Comparison of ENCODE assay signal across 18 cellular contexts in the genomic region with DNA sequence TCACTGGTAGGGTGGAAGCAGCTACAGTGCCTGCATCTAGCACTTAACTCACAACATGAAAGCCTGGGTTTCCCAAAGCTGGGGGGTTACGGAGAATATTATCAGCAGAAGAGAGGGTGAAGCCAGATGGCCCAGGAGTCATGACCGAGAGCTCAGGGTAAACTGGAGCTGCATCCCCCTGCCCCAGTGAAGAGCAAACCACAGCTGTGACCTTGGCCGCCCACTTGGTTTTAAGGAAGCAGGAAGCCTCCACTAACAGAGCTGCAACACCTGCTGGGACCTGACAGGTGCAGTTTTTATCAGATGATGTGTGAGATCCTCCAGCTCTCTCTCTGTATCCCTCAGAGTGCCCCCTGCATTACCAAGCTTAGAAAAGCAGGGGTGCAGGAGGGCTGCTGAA. TPM values are rescaled to one million over a fixed set of nuclear protein-coding genes. Genes with fewer than 3 reads are reported as not detected.
DNase-seq lines count a peak whose midpoint lies in the region; ATAC-seq and TF ChIP-seq lines count a peak whose summit lies in the region.
"Had no signal": no experiment of that assay in that cellular context is flagged by ENCODE, and none has a peak within 500 bp of the region (broad histone marks: within the 10 kb centered on the region; RNA-seq: fewer than 3 reads in every experiment).

No MANE protein-coding gene starts in this region.

- CTCF ChIA-PET in CD4-positive, alpha-beta memory T cell (lab: Charles Lee; ENCODE audit: partially characterized antibody): interaction anchor here (0.5 to 10.7 kb wide), 3 partner anchors 9 to 98 kb away, joined by 3 to 394 read pairs (median 4); no protein-coding TSS in a partner anchor
- CTCF ChIA-PET in IMR-90 (lab: Yijun Ruan, JAX) (no interaction called here), mammary epithelial cell (lab: Charles Lee; ENCODE audit: low non-redundant PET) (interaction anchor here (0.6 kb wide), 1 partner anchor 15 kb away, joined by 6 read pairs; no protein-coding TSS in a partner anchor)

- peaks cover 16 to 24% (median 21%) of the 10 kb centered on the region in 4 donors for H3K4me1 Mint-ChIP-seq in CD4-positive, alpha-beta memory T cell

- WGBS in IMR-90 (ENCODE audit: extremely low coverage in 2 of 2, insufficient read length in 1 of 2), 2 experiments: no CpG with 5 or more reads among the region's 3 CpGs
- WGBS in mammary epithelial cell (ENCODE audit: low coverage, missing lambda C conversion rate): 97% methylated on average over 3 of the region's 3 CpGs
- WGBS in heart left ventricle, 4 donors: 89 to 100% (median 95%) methylated on average over 3 of the region's 3 CpGs

- TF ChIP-seq RAD21 in IMR-90 (IDR thresholded peaks at IDR 0.05; ENCODE audit: low read length): no peak

- H3K9ac ChIP-seq in IMR-90 (ENCODE audit: low read depth, low read length): no peak overlapping the region
- no peak overlapping the region for H3K9ac ChIP-seq in mammary epithelial cell (ENCODE audit: insufficient read depth, low read length)

- H3K79me1 ChIP-seq in IMR-90 (ENCODE audit: low read depth in 1 of 2, low read length in 2 of 2): peaks cover 0 to 12% of the 10 kb centered on the region in 2 experiments; a peak in 2 of 4 replicates

- dilution Hi-C loops in IMR-90 (cut with HindIII; ENCODE audit: low sequenced_read_pairs, unreplicated experiment): no loop called here
- dilution Hi-C loops in mammary epithelial cell (cut with HindIII; ENCODE audit: low sequenced_read_pairs): loop anchor here (5.0 kb wide), 1 partner anchor 63 kb away; no protein-coding TSS in a partner anchor

- no peak overlapping the region for H2AK9ac ChIP-seq in IMR-90 (replicated peaks; ENCODE audit: low read depth, low read length, poor library complexity)

- DNase-seq in CD4-positive, alpha-beta memory T cell: no peak
- DNase-seq in IMR-90: no peak
- no peak for DNase-seq in mammary epithelial cell
- peak; percentile 65 for DNase-seq in myocyte (ENCODE audit: low read depth)
- no peak for DNase-seq in right atrium auricular region (ENCODE audit: low spot score)
- DNase-seq in heart left ventricle: no peak
- DNase-seq in SW 1271 (lab: John Stamatoyannopoulos, UW): no peak
- DNase-seq: activated CD4-positive, alpha-beta T cell treated with anti-CD3 and anti-CD28 coated beads, Interleukin-2, amount 50 U/mL, for 48 hours; activated effector memory CD4-positive, alpha-beta T cell treated with anti-CD3 and anti-CD28 coated beads, Interleukin-2, amount 50 U/mL, for 16 hours; aorta; DND-41; dorsolateral prefrontal cortex; MV-4-11; NCI-H226; occipital lobe; stimulated activated CD4-positive, alpha-beta T cell treated with anti-CD3 and anti-CD28 coated beads, Interleukin-15, amount 100 ng/mL, for 24 hours; thyroid gland had no signal

- H3K27ac ChIP-seq in CD4-positive, alpha-beta memory T cell (ENCODE audit: low read depth, low read length): no peak overlapping the region
- H3K27ac ChIP-seq in IMR-90 (ENCODE audit: insufficient read depth, low read length): no peak overlapping the region
- H3K27ac ChIP-seq in mammary epithelial cell (ENCODE audit: insufficient read depth, low read depth, low read length): peak overlapping the region; percentile 93
- H3K27ac ChIP-seq in right atrium auricular region: no peak overlapping the region
- peak overlapping the region in 1 of 12 donors; percentile 5 for H3K27ac ChIP-seq in heart left ventricle
- H3K27ac ChIP-seq: dorsolateral prefrontal cortex, thyroid gland had no signal

- H2BK15ac ChIP-seq in IMR-90 (ENCODE audit: low read depth, low read length): no peak overlapping the region

- BruUV-seq in IMR-90 (replicated peaks; lab: Mats Ljungman, UMichigan) (no TSS peak), mammary epithelial cell (replicated peaks; lab: Mats Ljungman, UMichigan) (no TSS peak)

- no peaks in the 10 kb centered on the region for H3K79me2 ChIP-seq in mammary epithelial cell (ENCODE audit: insufficient read depth, low read length)

- H3K4me2 ChIP-seq in IMR-90 (ENCODE audit: low read depth, low read length): no peak overlapping the region
- H3K4me2 ChIP-seq in mammary epithelial cell (ENCODE audit: insufficient read depth, low read depth, low read length): no peak overlapping the region

- H3K4me1 ChIP-seq in CD4-positive, alpha-beta memory T cell (ENCODE audit: insufficient read depth, low read length): peaks cover 5% of the 10 kb centered on the region
- peaks cover 7% of the 10 kb centered on the region; the same call in 1 of the 2 replicates for H3K4me1 ChIP-seq in IMR-90 (ENCODE audit: control insufficient read depth, insufficient read depth, low read length)
- peaks cover 63% of the 10 kb centered on the region for H3K4me1 ChIP-seq in mammary epithelial cell (ENCODE audit: insufficient read depth, low read length)
- H3K4me1 ChIP-seq in right atrium auricular region: peaks cover 0 to 19% of the 10 kb centered on the region in 2 donors
- peaks cover 0 to 27% (median 2%) of the 10 kb centered on the region in 12 donors for H3K4me1 ChIP-seq in heart left ventricle
- H3K4me1 ChIP-seq: thyroid gland had no signal

- no peak overlapping the region for H2BK5ac ChIP-seq in IMR-90 (ENCODE audit: low read depth, low read length, poor library complexity, severe bottlenecking)

- H3K56ac ChIP-seq in IMR-90 (ENCODE audit: extremely low read depth, insufficient read depth, low read length): no peak overlapping the region

- H3K36me3 Mint-ChIP-seq in CD4-positive, alpha-beta memory T cell: peaks cover 35 to 57% of the 10 kb centered on the region in 2 donors

- H2BK120ac ChIP-seq in IMR-90 (ENCODE audit: low read depth, low read length): no peak overlapping the region

- H2BK20ac ChIP-seq in IMR-90 (ENCODE audit: low read depth, low read length): no peak overlapping the region

- no peak overlapping the region for H4K91ac ChIP-seq in IMR-90 (ENCODE audit: insufficient read depth, low read depth, low read length)

- H3K27me3 Mint-ChIP-seq in CD4-positive, alpha-beta memory T cell: no peaks in the 10 kb centered on the region

- ATAC-seq in IMR-90 (ENCODE audit: low read depth) (no peak), heart left ventricle (no peak), GM18861 (IDR thresholded peaks at IDR 0.05; ENCODE audit: unreplicated experiment) (no peak)

- in situ Hi-C loops in IMR-90 (cut with MboI; ENCODE audit: low sequenced_read_pairs): loop anchor here (5.0 to 25.0 kb wide), 3 partner anchors 103 to 473 kb away; partner anchors contain the start of genes EIF3M and PRRG4
- in situ Hi-C loops in mammary epithelial cell (cut with MboI; ENCODE audit: low sequenced_read_pairs in 2 of 2): loop anchor here in 1 of 2 donors (5.0 to 25.0 kb wide), 2 partner anchors 98 to 248 kb away; no protein-coding TSS in a partner anchor

- H4K20me1 ChIP-seq in IMR-90 (ENCODE audit: insufficient read depth, low read length) (no peaks in the 10 kb centered on the region), mammary epithelial cell (ENCODE audit: insufficient read depth, low read length) (no peaks in the 10 kb centered on the region)

- POLR2A ChIA-PET in CD4-positive, alpha-beta memory T cell (lab: Charles Lee; ENCODE audit: partially characterized antibody): interaction anchor here (1.1 kb wide), 1 partner anchor 21 kb away, joined by 3 read pairs; the partner anchor contains the start of gene TCP11L1
- POLR2A ChIA-PET in IMR-90 (lab: Charles Lee; ENCODE audit: unreplicated experiment): no interaction called here

- H3K14ac ChIP-seq in IMR-90 (replicated peaks; ENCODE audit: low read depth, low read length): no peak overlapping the region

- peaks cover 15% of the 10 kb centered on the region; the same call in 1 of the 2 replicates for H3K9me1 ChIP-seq in IMR-90 (ENCODE audit: insufficient read depth, low read length)

- no peak overlapping the region for H2AFZ ChIP-seq in IMR-90 (replicated peaks; ENCODE audit: low read length, poor library complexity)
- H2AFZ ChIP-seq in mammary epithelial cell (ENCODE audit: low read depth, low read length): no peak overlapping the region

- TF ChIP-seq CTCF in IMR-90 (conservative IDR thresholded peaks at IDR 0.05; ENCODE audit: low read depth, low read length) (no peak), mammary epithelial cell (conservative IDR thresholded peaks at IDR 0.05 in 1 of 2, IDR thresholded peaks at IDR 0.05 in 1 of 2; ENCODE audit: extremely low read depth in 1 of 2, insufficient read depth in 1 of 2, low read depth in 1 of 2, low read length in 2 of 2) (no peak), right atrium auricular region (IDR thresholded peaks at IDR 0.05) (no peak), heart left ventricle (IDR thresholded peaks at IDR 0.05) (no peak)

- peaks cover 30% of the 10 kb centered on the region for H3K36me3 ChIP-seq in CD4-positive, alpha-beta memory T cell (ENCODE audit: insufficient read depth, low read length)
- H3K36me3 ChIP-seq in IMR-90 (ENCODE audit: control insufficient read depth, insufficient read depth, low read length) (peaks cover 27% of the 10 kb centered on the region), mammary epithelial cell (ENCODE audit: insufficient read depth, low read length) (peaks cover 15% of the 10 kb centered on the region), right atrium auricular region (peaks cover 51% of the 10 kb centered on the region), heart left ventricle (peaks cover 0 to 77% (median 68%) of the 10 kb centered on the region in 9 donors)

- H4K5ac ChIP-seq in IMR-90 (ENCODE audit: low read depth, low read length): no peak overlapping the region

- TF ChIP-seq POLR2A in IMR-90 (IDR thresholded peaks at IDR 0.05; ENCODE audit: low read depth, low read length): no peak
- TF ChIP-seq POLR2A in heart left ventricle (IDR thresholded peaks at IDR 0.05): no peak

- no peak overlapping the region for H3K18ac ChIP-seq in IMR-90 (ENCODE audit: low read depth, low read length)

- H3K27ac Mint-ChIP-seq in CD4-positive, alpha-beta memory T cell: peak overlapping the region in 5 of 7 donors; percentile 15 to 86 (median 52)

- no peak overlapping the region for H3K23ac ChIP-seq in IMR-90 (ENCODE audit: low read depth, low read length)

- H2AK5ac ChIP-seq in IMR-90 (ENCODE audit: low read depth, low read length): no peak overlapping the region

- H4K8ac ChIP-seq in IMR-90 (ENCODE audit: low read depth in 2 of 2, low read length in 2 of 2): no peak overlapping the region

- no peaks in the 10 kb centered on the region for H3K9me3 ChIP-seq in CD4-positive, alpha-beta memory T cell (ENCODE audit: control insufficient read depth in 1 of 2, low read length in 2 of 2)
- H3K9me3 ChIP-seq in IMR-90 (ENCODE audit: control insufficient read depth, insufficient read depth, low read length): no peaks in the 10 kb centered on the region
- H3K9me3 ChIP-seq in mammary epithelial cell (replicated peaks; ENCODE audit: insufficient read depth, low read length): no peaks in the 10 kb centered on the region
- H3K9me3 ChIP-seq in right atrium auricular region: no peaks in the 10 kb centered on the region
- H3K9me3 ChIP-seq in heart left ventricle: no peaks in the 10 kb centered on the region
- H3K9me3 ChIP-seq: thyroid gland had no signal

- H3K4me3 Mint-ChIP-seq in CD4-positive, alpha-beta memory T cell: no peak overlapping the region

- no peaks in the 10 kb centered on the region for H3K9me3 Mint-ChIP-seq in CD4-positive, alpha-beta memory T cell

- no peaks in the 10 kb centered on the region for H3K27me3 ChIP-seq in CD4-positive, alpha-beta memory T cell (ENCODE audit: insufficient read depth, low read length)
- no peaks in the 10 kb centered on the region for H3K27me3 ChIP-seq in IMR-90 (ENCODE audit: control insufficient read depth, insufficient read depth, low read length)
- no peaks in the 10 kb centered on the region for H3K27me3 ChIP-seq in mammary epithelial cell (ENCODE audit: insufficient read depth, low read length)
- no peaks in the 10 kb centered on the region for H3K27me3 ChIP-seq in right atrium auricular region
- no peaks in the 10 kb centered on the region for H3K27me3 ChIP-seq in heart left ventricle
- H3K27me3 ChIP-seq: dorsolateral prefrontal cortex, thyroid gland had no signal

- H3K4me3 ChIP-seq in CD4-positive, alpha-beta memory T cell (ENCODE audit: low read length in 2 of 2): no peak overlapping the region
- H3K4me3 ChIP-seq in IMR-90 (ENCODE audit: insufficient read depth, low read depth, low read length) (no peak overlapping the region), mammary epithelial cell (replicated peaks in 1 of 3; ENCODE audit: insufficient read depth in 1 of 3, low read depth in 2 of 3, low read length in 3 of 3) (no peak overlapping the region), right atrium auricular region (no peak overlapping the region), heart left ventricle (no peak overlapping the region)
- H3K4me3 ChIP-seq: dorsolateral prefrontal cortex, thyroid gland had no signal

- H3K4ac ChIP-seq in IMR-90 (ENCODE audit: low read depth, low read length): peak overlapping the region; percentile 67; the same call in 1 of the 2 replicates

- intact Hi-C loops in CD4-positive, alpha-beta memory T cell (cut with micrococcal nuclease): no loop called here
- intact Hi-C loops in IMR-90 (cut with micrococcal nuclease) (loop anchor here (5.0 kb wide), 1 partner anchor 168 kb away; the partner anchor contains the start of gene QSER1), mammary epithelial cell (cut with micrococcal nuclease) (loop anchor here (5.0 kb wide), 1 partner anchor 83 kb away; no protein-coding TSS in a partner anchor), heart left ventricle (cut with DNase I) (loop anchor here in 4 of 10 donors (5.0 to 10.0 kb wide), 4 partner anchors 98 to 255 kb away; no protein-coding TSS in a partner anchor)

RNA-seq across cellular contexts. Expression of gene TCP11L1, which starts 20.9 kb away (rescaled TPM):
- 10 to 100 TPM; 20.2 to 20.9 TPM for total RNA-seq in CD4-positive, alpha-beta memory T cell
- polyA plus RNA-seq in CD4-positive, alpha-beta memory T cell: 1 to 10 TPM; 6.0 to 6.6 TPM
- total RNA-seq in IMR-90 (2012; rRNA removed) (17.4 and 23.1 TPM in 2 replicates), mammary epithelial cell (10 to 100 TPM; 32.0 to 51.2 TPM), myocyte (20.3 and 40.2 TPM in 2 replicates), right atrium auricular region (10 to 100 TPM; 11.9 to 15.3 TPM), heart left ventricle (10 to 100 TPM in 4 of 9 donors, 1 to 10 TPM in 5; 4.8 to 13.9 (median 9.6) TPM)
- polyA plus RNA-seq in IMR-90 (2012; rRNA removed) (13.7 and 13.9 TPM in 2 replicates), mammary epithelial cell (19.2 TPM), heart left ventricle (1 to 10 TPM; 3.1 to 5.3 TPM)
- polyA plus RNA-seq in IMR-90 (2012; cell fraction: cytosol; rRNA removed): 8.7 and 8.9 TPM in 2 replicates
- polyA plus RNA-seq in IMR-90 (2012; cell fraction: nucleus; rRNA removed; ENCODE audit: low replicate concordance): 9.7 and 14.1 TPM in 2 replicates
- polyA minus RNA-seq in mammary epithelial cell: 36.2 TPM
- polyA plus RNA-seq in myocyte (2012): 15.2 TPM

RNA-seq across cellular contexts. Expression of gene DEPDC7, which starts 44.6 kb away (rescaled TPM):
- 1 to 10 TPM; 1.4 to 1.9 TPM for total RNA-seq in CD4-positive, alpha-beta memory T cell
- polyA plus RNA-seq in CD4-positive, alpha-beta memory T cell: under 1 TPM; 0.37 to 0.68 TPM
- 9.7 TPM in 2 replicates for total RNA-seq in IMR-90 (2012; rRNA removed)
- 5.9 and 7.4 TPM in 2 replicates for polyA plus RNA-seq in IMR-90 (2012; rRNA removed)
- polyA plus RNA-seq in IMR-90 (2012; cell fraction: cytosol; rRNA removed): 1.2 and 1.6 TPM in 2 replicates
- 2.8 and 14.1 TPM in 2 replicates for polyA plus RNA-seq in IMR-90 (2012; cell fraction: nucleus; rRNA removed; ENCODE audit: low replicate concordance)
- 1 to 10 TPM; 5.2 to 6.8 TPM for total RNA-seq in mammary epithelial cell
- polyA plus RNA-seq in mammary epithelial cell: 5.7 TPM
- 1.7 TPM for polyA minus RNA-seq in mammary epithelial cell
- 20.6 and 21.1 TPM in 2 replicates for total RNA-seq in myocyte
- polyA plus RNA-seq in myocyte (2012): 4.1 TPM
- under 1 TPM; 0.33 to 0.51 TPM for total RNA-seq in right atrium auricular region
- 1 to 10 TPM in 1 of 9 donors, under 1 TPM in 5, not detected in 3; 0.12 to 1.0 (median 0.51) TPM for total RNA-seq in heart left ventricle
- under 1 TPM; 0.17 to 0.38 TPM for polyA plus RNA-seq in heart left ventricle
